Comparison of ENCODE assay signal across 8 cellular contexts in the genomic region with DNA sequence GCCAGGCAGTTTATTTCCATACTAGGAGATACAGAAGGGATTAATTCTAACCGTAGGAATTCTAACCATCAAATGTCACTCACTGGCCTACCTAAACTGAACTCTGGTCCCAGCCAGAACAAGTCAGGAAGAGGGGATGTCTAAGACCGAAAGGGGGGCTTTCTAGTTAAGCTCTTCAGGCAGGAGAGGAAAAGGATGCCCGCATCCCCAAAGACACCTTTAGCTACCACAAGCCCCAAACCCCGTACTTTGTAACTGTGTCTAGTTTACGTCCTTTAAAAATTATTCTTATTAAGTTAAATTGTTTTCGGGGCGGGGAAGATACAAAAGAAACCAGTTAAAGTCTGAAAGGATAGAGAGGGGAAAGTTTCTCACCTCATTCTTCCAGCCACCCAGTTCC. TPM values are rescaled to one million over a fixed set of nuclear protein-coding genes. Genes with fewer than 3 reads are reported as not detected.
A peak's percentile ranks its signal among the peaks of the same experiment; 100 is the strongest.
DNase-seq lines count a peak whose midpoint lies in the region; ATAC-seq and TF ChIP-seq lines count a peak whose summit lies in the region.

No MANE protein-coding gene starts in this region.

- intact Hi-C loops in activated naive CD4-positive, alpha-beta T cell treated with anti-CD3 and anti-CD28 coated beads for 36 hours (cut with micrococcal nuclease) = loop anchor here (2.0 to 5.0 kb wide), 2 partner anchors 44 to 111 kb away; no protein-coding TSS in a partner anchor
- intact Hi-C loops in ascending aorta (cut with DNase I) = no loop called here

- H3K9me3 ChIP-seq in ascending aorta (no peaks in the 10 kb centered on the region), lung (ENCODE audit: control insufficient read depth in 2 of 2, insufficient read depth in 1 of 2, low read length in 1 of 2) (no peaks in the 10 kb centered on the region)

- no peaks in the 10 kb centered on the region for H3K36me3 Mint-ChIP-seq in activated naive CD4-positive, alpha-beta T cell treated with anti-CD3 and anti-CD28 coated beads for 36 hours (ENCODE audit: low read depth)
- no peaks in the 10 kb centered on the region for H3K36me3 Mint-ChIP-seq in type B pancreatic cell

- H3K27me3 Mint-ChIP-seq in activated naive CD4-positive, alpha-beta T cell treated with anti-CD3 and anti-CD28 coated beads for 36 hours (ENCODE audit: low read depth) = no peaks in the 10 kb centered on the region
- H3K27me3 Mint-ChIP-seq in type B pancreatic cell = no peaks in the 10 kb centered on the region

- H3K4me3 Mint-ChIP-seq in activated naive CD4-positive, alpha-beta T cell treated with anti-CD3 and anti-CD28 coated beads for 36 hours = peak overlapping the region; percentile 96
- H3K4me3 Mint-ChIP-seq in type B pancreatic cell = peak overlapping the region; percentile 99

- H3K4me1 ChIP-seq in ascending aorta (peaks cover 0 to 5% of the 10 kb centered on the region in 2 donors), lung (ENCODE audit: control insufficient read depth in 2 of 2, insufficient read depth in 2 of 2, low read length in 2 of 2) (peaks cover 1 to 14% of the 10 kb centered on the region in 2 donors)

- H3K9me3 Mint-ChIP-seq in activated naive CD4-positive, alpha-beta T cell treated with anti-CD3 and anti-CD28 coated beads for 36 hours = no peaks in the 10 kb centered on the region
- H3K9me3 Mint-ChIP-seq in type B pancreatic cell = no peaks in the 10 kb centered on the region

- WGBS in lung, 2 donors = 52 to 53% methylated on average over 7 of the region's 7 CpGs

- no peak for TF ChIP-seq CTCF in ascending aorta (IDR thresholded peaks at IDR 0.05)
- TF ChIP-seq CTCF in lung (IDR thresholded peaks at IDR 0.05; ENCODE audit: control extremely low read depth, extremely low read depth) = no peak
- TF ChIP-seq CTCF in type B pancreatic cell (conservative IDR thresholded peaks at IDR 0.05) = no peak

- DNase-seq in activated naive CD4-positive, alpha-beta T cell treated with anti-CD3 and anti-CD28 coated beads for 36 hours = no peak
- DNase-seq in activated naive CD4-positive, alpha-beta T cell (lab: John Stamatoyannopoulos, UW) = no peak
- no peak for DNase-seq in ascending aorta (ENCODE audit: low spot score in 2 of 2)
- DNase-seq in lung (ENCODE audit: low spot score) = no peak
- no peak for DNase-seq in type B pancreatic cell (ENCODE audit: extremely low spot score, unreplicated experiment)
- no peak for DNase-seq in stimulated activated CD4-positive, alpha-beta T cell treated with anti-CD3 and anti-CD28 coated beads, Interleukin-1b, Interleukin-23, amount 100 ng/mL, for 48 hours
- DNase-seq in DMS53 treated with DMSO at 0.1 percent for 48 hours (lab: John Stamatoyannopoulos, UW; ENCODE audit: unreplicated experiment) = no peak

- H3K36me3 ChIP-seq in ascending aorta = no peaks in the 10 kb centered on the region
- H3K36me3 ChIP-seq in lung (ENCODE audit: control insufficient read depth in 2 of 2, insufficient read depth in 2 of 2, low read length in 2 of 2) = peaks cover 0 to 3% of the 10 kb centered on the region in 2 donors

- H3K27me3 ChIP-seq in ascending aorta = no peaks in the 10 kb centered on the region
- no peaks in the 10 kb centered on the region for H3K27me3 ChIP-seq in lung (ENCODE audit: control insufficient read depth, insufficient read depth)

- H3K27ac Mint-ChIP-seq in activated naive CD4-positive, alpha-beta T cell treated with anti-CD3 and anti-CD28 coated beads for 36 hours = no peak overlapping the region
- H3K27ac Mint-ChIP-seq in type B pancreatic cell = peak overlapping the region; percentile 97

- H3K27ac ChIP-seq in ascending aorta (peak overlapping the region; percentile 97 to 98), lung (ENCODE audit: low read depth in 1 of 2, low read length in 1 of 2) (peak overlapping the region in 1 of 2 donors; percentile 53)

- H3K4me3 ChIP-seq in ascending aorta (peak overlapping the region; percentile 77 to 89), lung (peak overlapping the region; percentile 20)

- CTCF ChIA-PET in activated naive CD4-positive, alpha-beta T cell treated with anti-CD3 and anti-CD28 coated beads for 36 hours (lab: Charles Lee) = interaction anchor here (1.0 to 5.7 kb wide), 4 partner anchors 10 to 69 kb away, joined by 3 to 39 read pairs (median 6); no protein-coding TSS in a partner anchor

- ATAC-seq in lung (ENCODE audit: insufficient read depth, low FRiP score) (no peak), HG03135 (IDR thresholded peaks at IDR 0.05; ENCODE audit: unreplicated experiment) (no peak)

- H3K4me1 Mint-ChIP-seq in activated naive CD4-positive, alpha-beta T cell treated with anti-CD3 and anti-CD28 coated beads for 36 hours (ENCODE audit: low read depth) = peaks cover 35% of the 10 kb centered on the region
- H3K4me1 Mint-ChIP-seq in type B pancreatic cell (ENCODE audit: unreplicated experiment) = peaks cover 27% of the 10 kb centered on the region

RNA-seq across cellular contexts. Expression of a gene that starts 1.2 kb away (rescaled TPM):
- total RNA-seq in activated naive CD4-positive, alpha-beta T cell treated with anti-CD3 and anti-CD28 coated beads for 36 hours = 10 to 100 TPM; 32.4 to 38.2 TPM
- total RNA-seq in ascending aorta (55.7 TPM), lung (10 to 100 TPM; 32.5 to 38.7 TPM), type B pancreatic cell (ENCODE audit: low replicate concordance) (25.3 and 37.3 TPM in 2 replicates)
- 10 to 100 TPM; 27.6 to 34.5 TPM for polyA plus RNA-seq in lung

RNA-seq across cellular contexts. Expression of a gene that starts 39.3 kb away (rescaled TPM):
- 10 to 100 TPM; 89.9 to 90.6 TPM for total RNA-seq in activated naive CD4-positive, alpha-beta T cell treated with anti-CD3 and anti-CD28 coated beads for 36 hours
- total RNA-seq in ascending aorta (20.1 TPM), lung (10 to 100 TPM; 11.2 to 22.1 TPM), type B pancreatic cell (ENCODE audit: low replicate concordance) (6.2 and 12.1 TPM in 2 replicates)
- polyA plus RNA-seq in lung = 10 to 100 TPM; 15.9 to 28.6 TPM

RNA-seq across cellular contexts. Expression of a gene that starts 44.6 kb away (rescaled TPM):
- total RNA-seq in activated naive CD4-positive, alpha-beta T cell treated with anti-CD3 and anti-CD28 coated beads for 36 hours = not detected
- total RNA-seq in ascending aorta = 29.5 TPM
- total RNA-seq in lung = 1 to 10 TPM; 1.4 to 2.1 TPM
- polyA plus RNA-seq in lung = under 1 TPM; 0.02 to 0.43 TPM
- total RNA-seq in type B pancreatic cell (ENCODE audit: low replicate concordance) = 14.7 and 14.9 TPM in 2 replicates
